In genomic region chr6:33290459-33290858, GRCh38 we compare ENCODE assay signal across 9 cellular contexts. TPM values are rescaled to one million over a fixed set of nuclear protein-coding genes. Genes with fewer than 3 reads are reported as not detected.
DNase-seq lines count a peak whose midpoint lies in the region.
"Had no signal": no experiment of that assay in that cellular context is flagged by ENCODE, and none has a peak within 500 bp of the region (broad histone marks: within the 10 kb centered on the region; RNA-seq: fewer than 3 reads in every experiment).

No MANE protein-coding gene starts in this region.

- peak overlapping the region; percentile 98 for H3K4me3 Mint-ChIP-seq in activated T-cell treated with anti-CD3 and anti-CD28 coated beads, Interleukin-2, amount 50 U/mL, for 24 hours
- H3K4me3 Mint-ChIP-seq in activated T-helper 1 cell treated with anti-CD3 and anti-CD28 coated beads, Interleukin-12 subunit alpha, Interleukin-12 subunit beta, Interleukin-2, Interleukin-4 antibody, amounts not matched to agents 30 ng/mL and 10 ng/mL and 1 ng/mL, durations not matched to agents 14 hours and 24 hours and 36 hours, result peak overlapping the region; percentile 98

- DNase-seq in activated T-cell treated with anti-CD3 and anti-CD28 coated beads, Interleukin-2, amount 50 U/mL, for 24 hours, result no peak
- no peak for DNase-seq in activated T-cell treated with anti-CD3 and anti-CD28 coated beads, Interleukin-2, amount 50 U/mL, for 48 hours
- no peak for DNase-seq in activated T-helper 1 cell treated with anti-CD3 and anti-CD28 coated beads, Interleukin-12 subunit alpha, Interleukin-12 subunit beta, Interleukin-2, Interleukin-4 antibody, amounts not matched to agents 30 ng/mL and 10 ng/mL and 1 ng/mL, durations not matched to agents 14 hours and 24 hours and 36 hours (ENCODE audit: low spot score)
- no peak for DNase-seq in NCI-H524 (lab: John Stamatoyannopoulos, UW)
- no peak for DNase-seq in globus pallidus (ENCODE audit: low spot score)
- DNase-seq in mucosa of gallbladder (ENCODE audit: low spot score), result no peak
- DNase-seq: activated gamma-delta T cell treated with Interleukin-2 at 50 U/mL for 16 hours had no signal

- H3K27me3 ChIP-seq in iPS-20b (ENCODE audit: insufficient read depth, low read length) (no peaks in the 10 kb centered on the region), stomach smooth muscle (ENCODE audit: control insufficient read depth in 1 of 2, insufficient read depth in 2 of 2, low read length in 2 of 2) (no peaks in the 10 kb centered on the region)

- H3K36me3 ChIP-seq in iPS-20b (ENCODE audit: insufficient read depth, low read depth, low read length), result peaks cover 59% of the 10 kb centered on the region
- H3K36me3 ChIP-seq in stomach smooth muscle (ENCODE audit: control insufficient read depth in 2 of 2, insufficient read depth in 2 of 2, low read length in 2 of 2), result peaks cover 39 to 42% of the 10 kb centered on the region in 2 donors

- H3K36me3 Mint-ChIP-seq in activated T-cell treated with anti-CD3 and anti-CD28 coated beads, Interleukin-2, amount 50 U/mL, for 24 hours (ENCODE audit: low read depth), result peaks cover 91% of the 10 kb centered on the region
- peaks cover 39% of the 10 kb centered on the region for H3K36me3 Mint-ChIP-seq in activated T-helper 1 cell treated with anti-CD3 and anti-CD28 coated beads, Interleukin-12 subunit alpha, Interleukin-12 subunit beta, Interleukin-2, Interleukin-4 antibody, amounts not matched to agents 30 ng/mL and 10 ng/mL and 1 ng/mL, durations not matched to agents 14 hours and 24 hours and 36 hours (ENCODE audit: low read depth)

- H3K4me3 ChIP-seq in iPS-20b (ENCODE audit: low read length) (peak overlapping the region; percentile 94), stomach smooth muscle (ENCODE audit: low read length in 2 of 2) (peak overlapping the region; percentile 96 to 97)

- H3K27me3 Mint-ChIP-seq in activated T-cell treated with anti-CD3 and anti-CD28 coated beads, Interleukin-2, amount 50 U/mL, for 24 hours, result no peaks in the 10 kb centered on the region
- H3K27me3 Mint-ChIP-seq in activated T-helper 1 cell treated with anti-CD3 and anti-CD28 coated beads, Interleukin-12 subunit alpha, Interleukin-12 subunit beta, Interleukin-2, Interleukin-4 antibody, amounts not matched to agents 30 ng/mL and 10 ng/mL and 1 ng/mL, durations not matched to agents 14 hours and 24 hours and 36 hours (ENCODE audit: insufficient read depth), result no peaks in the 10 kb centered on the region

- H3K27ac Mint-ChIP-seq in activated T-cell treated with anti-CD3 and anti-CD28 coated beads, Interleukin-2, amount 50 U/mL, for 24 hours, result peak overlapping the region; percentile 98
- peak overlapping the region; percentile 25 for H3K27ac Mint-ChIP-seq in activated T-helper 1 cell treated with anti-CD3 and anti-CD28 coated beads, Interleukin-12 subunit alpha, Interleukin-12 subunit beta, Interleukin-2, Interleukin-4 antibody, amounts not matched to agents 30 ng/mL and 10 ng/mL and 1 ng/mL, durations not matched to agents 14 hours and 24 hours and 36 hours

- H3K4me1 ChIP-seq in iPS-20b (ENCODE audit: insufficient read depth, low read length) (peaks cover 8% of the 10 kb centered on the region; the same call in 1 of the 2 replicates), stomach smooth muscle (ENCODE audit: control insufficient read depth, insufficient read depth, low read length) (peaks cover 23% of the 10 kb centered on the region)

- H3K9me3 ChIP-seq in iPS-20b (ENCODE audit: insufficient read depth, low read depth, low read length), result no peaks in the 10 kb centered on the region
- no peaks in the 10 kb centered on the region for H3K9me3 ChIP-seq in stomach smooth muscle (ENCODE audit: control insufficient read depth in 2 of 2, low read length in 2 of 2)

- no peaks in the 10 kb centered on the region for H3K9me3 Mint-ChIP-seq in activated T-cell treated with anti-CD3 and anti-CD28 coated beads, Interleukin-2, amount 50 U/mL, for 24 hours
- no peaks in the 10 kb centered on the region for H3K9me3 Mint-ChIP-seq in activated T-helper 1 cell treated with anti-CD3 and anti-CD28 coated beads, Interleukin-12 subunit alpha, Interleukin-12 subunit beta, Interleukin-2, Interleukin-4 antibody, amounts not matched to agents 30 ng/mL and 10 ng/mL and 1 ng/mL, durations not matched to agents 14 hours and 24 hours and 36 hours

- intact Hi-C loops in activated T-helper 1 cell treated with anti-CD3 and anti-CD28 coated beads, Interleukin-12 subunit alpha, Interleukin-12 subunit beta, Interleukin-2, Interleukin-4 antibody, amounts not matched to agents 30 ng/mL and 10 ng/mL and 1 ng/mL, durations not matched to agents 14 hours and 24 hours and 36 hours (cut with micrococcal nuclease), result no loop called here

- H3K27ac ChIP-seq in iPS-20b (ENCODE audit: low read length) (no peak overlapping the region), stomach smooth muscle (ENCODE audit: low read length) (no peak overlapping the region)

- H3K9ac ChIP-seq in iPS-20b (ENCODE audit: low read depth, low read length), result peak overlapping the region; percentile 89; the same call in 1 of the 2 replicates
- H3K9ac ChIP-seq in stomach smooth muscle (ENCODE audit: low read length in 2 of 2), result no peak overlapping the region

- H3K4me1 Mint-ChIP-seq in activated T-cell treated with anti-CD3 and anti-CD28 coated beads, Interleukin-2, amount 50 U/mL, for 24 hours (ENCODE audit: low read depth), result peaks cover 41% of the 10 kb centered on the region
- H3K4me1 Mint-ChIP-seq in activated T-helper 1 cell treated with anti-CD3 and anti-CD28 coated beads, Interleukin-12 subunit alpha, Interleukin-12 subunit beta, Interleukin-2, Interleukin-4 antibody, amounts not matched to agents 30 ng/mL and 10 ng/mL and 1 ng/mL, durations not matched to agents 14 hours and 24 hours and 36 hours (ENCODE audit: low read depth), result peaks cover 31% of the 10 kb centered on the region

RNA-seq across cellular contexts. Expression of gene PFDN6, which starts 1.1 kb away (rescaled TPM):
- 122 and 126 TPM in 2 replicates for total RNA-seq in activated T-helper 1 cell treated with anti-CD3 and anti-CD28 coated beads, Interleukin-12 subunit alpha, Interleukin-12 subunit beta, Interleukin-2, Interleukin-4 antibody, amounts not matched to agents 30 ng/mL and 10 ng/mL and 1 ng/mL, durations not matched to agents 14 hours and 24 hours and 36 hours
- 38.6 TPM for total RNA-seq in mucosa of gallbladder

RNA-seq across cellular contexts. Expression of gene WDR46, which starts 1.4 kb away (rescaled TPM):
- 113 and 123 TPM in 2 replicates for total RNA-seq in activated T-helper 1 cell treated with anti-CD3 and anti-CD28 coated beads, Interleukin-12 subunit alpha, Interleukin-12 subunit beta, Interleukin-2, Interleukin-4 antibody, amounts not matched to agents 30 ng/mL and 10 ng/mL and 1 ng/mL, durations not matched to agents 14 hours and 24 hours and 36 hours
- 37.7 TPM for total RNA-seq in mucosa of gallbladder

RNA-seq across cellular contexts. Expression of gene RGL2, which starts 8.3 kb away (rescaled TPM):
- total RNA-seq in activated T-helper 1 cell treated with anti-CD3 and anti-CD28 coated beads, Interleukin-12 subunit alpha, Interleukin-12 subunit beta, Interleukin-2, Interleukin-4 antibody, amounts not matched to agents 30 ng/mL and 10 ng/mL and 1 ng/mL, durations not matched to agents 14 hours and 24 hours and 36 hours, result 27.6 and 28.0 TPM in 2 replicates
- 158 TPM for total RNA-seq in mucosa of gallbladder

RNA-seq across cellular contexts. Expression of gene B3GALT4, which starts 13.5 kb away (rescaled TPM):
- 4.4 and 5.6 TPM in 2 replicates for total RNA-seq in activated T-helper 1 cell treated with anti-CD3 and anti-CD28 coated beads, Interleukin-12 subunit alpha, Interleukin-12 subunit beta, Interleukin-2, Interleukin-4 antibody, amounts not matched to agents 30 ng/mL and 10 ng/mL and 1 ng/mL, durations not matched to agents 14 hours and 24 hours and 36 hours
- total RNA-seq in mucosa of gallbladder, result 25.4 TPM

RNA-seq across cellular contexts. Expression of gene RPS18, which starts 18.6 kb away (rescaled TPM):
- total RNA-seq in activated T-helper 1 cell treated with anti-CD3 and anti-CD28 coated beads, Interleukin-12 subunit alpha, Interleukin-12 subunit beta, Interleukin-2, Interleukin-4 antibody, amounts not matched to agents 30 ng/mL and 10 ng/mL and 1 ng/mL, durations not matched to agents 14 hours and 24 hours and 36 hours, result 2,930 and 2,946 TPM in 2 replicates
- total RNA-seq in mucosa of gallbladder, result 1,438 TPM
